Comparison of ENCODE assay signal across 1 cellular context in the genomic region with DNA sequence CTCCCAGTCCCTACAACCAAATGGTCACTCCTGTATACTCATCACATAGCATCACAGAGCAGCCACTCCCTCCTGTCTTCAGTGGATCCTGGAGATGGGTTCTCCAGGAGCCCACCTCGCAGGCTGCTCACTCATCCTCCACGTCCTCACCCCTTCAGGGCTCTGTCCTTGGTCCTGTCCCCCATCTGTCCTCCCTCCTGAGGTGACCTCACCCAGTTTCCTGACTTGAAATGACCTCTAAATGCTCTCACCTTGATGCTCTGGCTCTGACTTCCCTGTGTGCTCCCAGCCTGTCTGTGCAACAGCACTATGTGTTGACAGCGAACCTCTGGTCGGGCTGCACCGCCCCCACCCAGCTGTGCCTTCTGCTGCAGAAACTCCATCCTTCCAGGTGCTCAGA.
TF ChIP-seq lines count a peak whose summit lies in the region.

No MANE protein-coding gene starts in this region.

TF ChIP-seq in GM23338, 12 proteins besides CTCF, POLR2A, EP300 and RAD21 (continued from another document):
- TF ChIP-seq REST (IDR thresholded peaks at IDR 0.05; ENCODE audit: unreplicated experiment) (peak; percentile 60), ZNF114 (CRISPR knock-in tag; IDR thresholded peaks at IDR 0.05) (no peak), POLR2AphosphoS5 (IDR thresholded peaks at IDR 0.05; ENCODE audit: low read depth) (no peak), NANOG (IDR thresholded peaks at IDR 0.05; ENCODE audit: borderline replicate concordance) (no peak)
